ENCODE assay signal across 8 cellular contexts in genomic region chr6:149271348-149272340, GRCh38. TPM values are rescaled to one million over a fixed set of nuclear protein-coding genes. Genes with fewer than 3 reads are reported as not detected.
DNase-seq lines count a peak whose midpoint lies in the region; ATAC-seq, FAIRE-seq and TF ChIP-seq lines count a peak whose summit lies in the region.

No MANE protein-coding gene starts in this region.

- peaks cover 0 to 3% of the 10 kb centered on the region in 2 experiments; a peak in 1 of 4 replicates for H3K9me3 ChIP-seq in H1 (ENCODE audit: insufficient read depth in 2 of 2, low read depth in 1 of 2, low read length in 1 of 2)

- BruUV-seq in Calu3 (replicated peaks; lab: Mats Ljungman, UMichigan), result no TSS peak

- POLR2A ChIA-PET in activated B cell treated with CpG ODN at 0.5 μM for 24 hours (lab: Charles Lee), result interaction anchor here (0.6 to 2.6 kb wide), 14 partner anchors 9 to 896 kb away, joined by 3 to 29 read pairs (median 4); partner anchors contain the start of gene TAB2
- POLR2A ChIA-PET in H1 (lab: Charles Lee; ENCODE audit: partially characterized antibody), result no interaction called here

- ATAC-seq in GM18858 (IDR thresholded peaks at IDR 0.05; ENCODE audit: unreplicated experiment) (peak; percentile 61), HG02938 (IDR thresholded peaks at IDR 0.05; ENCODE audit: unreplicated experiment) (peak; percentile 78), activated B cell treated with CpG ODN at 0.5 μM for 24 hours (ENCODE audit: low read depth) (peak; percentile 90), HG02571 (IDR thresholded peaks at IDR 0.05; ENCODE audit: unreplicated experiment) (no peak)

- no peaks in the 10 kb centered on the region for H3K27me3 ChIP-seq in H1 (replicated peaks in 1 of 4; ENCODE audit: control insufficient read depth in 3 of 4, extremely low read depth in 1 of 4, insufficient read depth in 3 of 4, low read length in 3 of 4)

- no peak overlapping the region for H3K9ac ChIP-seq in H1 (replicated peaks in 1 of 4; ENCODE audit: extremely low read depth in 1 of 4, low read depth in 3 of 4, low read length in 3 of 4)

- intact Hi-C loops in activated B cell treated with CpG ODN at 0.5 μM for 24 hours (cut with micrococcal nuclease) (loop anchor here (1.0 to 5.0 kb wide), 5 partner anchors 25 to 79 kb away; partner anchors contain the start of gene TAB2), Calu3 (cut with micrococcal nuclease; ENCODE audit: unreplicated experiment) (no loop called here)

- no peak overlapping the region for H2BK5ac ChIP-seq in H1 (ENCODE audit: low read depth, low read length)

- no peak overlapping the region for H2AK5ac ChIP-seq in H1 (ENCODE audit: low read depth, low read length)

- no peak overlapping the region for H3K23ac ChIP-seq in H1 (ENCODE audit: insufficient read length)

- no peak for TF ChIP-seq RAD21 in H1 (IDR thresholded peaks at IDR 0.05 in 1 of 2, conservative IDR thresholded peaks at IDR 0.05 in 1 of 2; ENCODE audit: low read depth in 2 of 2, low read length in 2 of 2)

- H2BK20ac ChIP-seq in H1 (ENCODE audit: low read length), result no peak overlapping the region

- peak overlapping the region; percentile 56; the same call in 1 of the 2 replicates for H2AFZ ChIP-seq in H1 (ENCODE audit: low read length)

- TF ChIP-seq CTCF in activated B cell treated with CpG ODN at 0.5 μM for 24 hours (IDR thresholded peaks at IDR 0.05) (no peak), H1 (IDR thresholded peaks at IDR 0.05; ENCODE audit: control extremely low read depth in 1 of 3, insufficient read depth in 1 of 3, low read depth in 1 of 3, low read length in 3 of 3) (no peak), Calu3 (IDR thresholded peaks at IDR 0.05; ENCODE audit: unreplicated experiment) (no peak)

- DNase-seq in activated B cell treated with CpG ODN at 0.5 μM for 24 hours, result peak; percentile 31
- DNase-seq in H1 (ENCODE audit: low read depth in 1 of 2, low spot score in 2 of 2), result no peak
- peak; percentile 83 for DNase-seq in stimulated activated CD8-positive, alpha-beta memory T cell treated with anti-CD3 and anti-CD28 coated beads, Interleukin-4, amount 100 ng/mL, for 48 hours
- no peak for DNase-seq in islet precursor cell
- no peak for DNase-seq in Calu3

- no peak overlapping the region for H3K27ac ChIP-seq in H1 (ENCODE audit: low read depth, low read length)

- no peak overlapping the region for H3K4ac ChIP-seq in H1 (replicated peaks; ENCODE audit: insufficient read length, low read depth, low read length)

- H3K4me1 Mint-ChIP-seq in activated B cell treated with CpG ODN at 0.5 μM for 24 hours (peaks cover 60% of the 10 kb centered on the region), Calu3 (ENCODE audit: low read depth, unreplicated experiment) (no peaks in the 10 kb centered on the region)

- H3K4me3 Mint-ChIP-seq in activated B cell treated with CpG ODN at 0.5 μM for 24 hours, result peak overlapping the region; percentile 78
- H3K4me3 Mint-ChIP-seq in Calu3 (ENCODE audit: low read depth, unreplicated experiment), result no peak overlapping the region

- H3K4me3 ChIP-seq in H1 (ENCODE audit: extremely low read depth in 1 of 4, insufficient read depth in 2 of 4, low read depth in 3 of 4, low read length in 4 of 4), result no peak overlapping the region

- no peak overlapping the region for H3K14ac ChIP-seq in H1 (ENCODE audit: insufficient read length)

- no peak overlapping the region for H2BK15ac ChIP-seq in H1 (ENCODE audit: low read length)

- H3K27ac Mint-ChIP-seq in activated B cell treated with CpG ODN at 0.5 μM for 24 hours, result peak overlapping the region; percentile 98
- H3K27ac Mint-ChIP-seq in Calu3 (ENCODE audit: unreplicated experiment), result no peak overlapping the region

- H3K79me2 ChIP-seq in H1 (ENCODE audit: control insufficient read depth in 1 of 2, insufficient read depth in 2 of 2, low read length in 2 of 2), result no peaks in the 10 kb centered on the region

- H3K23me2 ChIP-seq in H1 (ENCODE audit: low read depth, low read length), result no peaks in the 10 kb centered on the region; the same call in 1 of the 2 replicates

- H3K36me3 ChIP-seq in H1 (ENCODE audit: control insufficient read depth in 2 of 4, insufficient read depth in 4 of 4, low read length in 3 of 4), result no peaks in the 10 kb centered on the region

- no peak overlapping the region for H4K5ac ChIP-seq in H1 (ENCODE audit: insufficient read length, low read depth, low read length)

- H3K9me3 Mint-ChIP-seq in activated B cell treated with CpG ODN at 0.5 μM for 24 hours (no peaks in the 10 kb centered on the region), Calu3 (ENCODE audit: low read depth, unreplicated experiment) (peaks cover 2% of the 10 kb centered on the region)

- no peak overlapping the region for H4K91ac ChIP-seq in H1 (replicated peaks; ENCODE audit: insufficient read length, low read length)

- H4K8ac ChIP-seq in H1 (ENCODE audit: extremely low read depth, insufficient read depth, low read length), result no peak overlapping the region

- no peak overlapping the region for H2BK12ac ChIP-seq in H1 (ENCODE audit: low read depth, low read length)

- no peak for FAIRE-seq in H1 (lab: Jason Lieb, UNC)

- no peak overlapping the region for H3K18ac ChIP-seq in H1 (ENCODE audit: extremely low read depth, low read length)

- TF ChIP-seq EP300 in H1 (IDR thresholded peaks at IDR 0.05; ENCODE audit: borderline replicate concordance in 1 of 2, low read depth in 2 of 2, low read length in 2 of 2), result no peak

- H3K56ac ChIP-seq in H1 (replicated peaks; ENCODE audit: insufficient read length, low read depth, low read length), result no peak overlapping the region

- 88% methylated on average over 8 of the region's 8 CpGs; no CpG with 5 or more reads in 1 of the 2 experiments for WGBS in H1 (ENCODE audit: extremely low coverage in 1 of 2, insufficient coverage in 1 of 2, insufficient read length in 1 of 2, insufficient replicate concordance in 2 of 2, low coverage in 1 of 2, low lambda C conversion rate in 2 of 2, missing lambda C conversion rate in 1 of 2), 2 experiments

- no peaks in the 10 kb centered on the region for H4K20me1 ChIP-seq in H1 (replicated peaks in 1 of 2; ENCODE audit: control insufficient read depth in 1 of 2, insufficient read depth in 2 of 2, low read length in 2 of 2)

- no peak for TF ChIP-seq POLR2A in H1 (IDR thresholded peaks at IDR 0.05; ENCODE audit: control extremely low read depth in 1 of 2, low read depth in 2 of 2, low read length in 2 of 2)

- no peak overlapping the region for H3K4me2 ChIP-seq in H1 (ENCODE audit: insufficient read depth in 1 of 2, low read depth in 2 of 2, low read length in 2 of 2)

- no peak overlapping the region for H2BK120ac ChIP-seq in H1 (replicated peaks; ENCODE audit: low read depth, low read length)

- no peaks in the 10 kb centered on the region for H3K4me1 ChIP-seq in H1 (replicated peaks in 1 of 4; ENCODE audit: control insufficient read depth in 3 of 4, insufficient read depth in 4 of 4, low read length in 3 of 4)

- no peaks in the 10 kb centered on the region for H3K27me3 Mint-ChIP-seq in activated B cell treated with CpG ODN at 0.5 μM for 24 hours
- H3K27me3 Mint-ChIP-seq in Calu3 (ENCODE audit: unreplicated experiment), result peaks cover 9% of the 10 kb centered on the region

- CTCF ChIA-PET in activated B cell treated with CpG ODN at 0.5 μM for 24 hours (lab: Charles Lee) (interaction anchor here (0.6 to 1.5 kb wide), 3 partner anchors 40 to 189 kb away, joined by 3 to 5 read pairs (median 5); no protein-coding TSS in a partner anchor), H1 (lab: Charles Lee; ENCODE audit: partially characterized antibody) (interaction anchor here (0.6 to 1.0 kb wide), 2 partner anchors 194 to 545 kb away, joined by 3 read pairs; no protein-coding TSS in a partner anchor), Calu3 (lab: Charles Lee) (no interaction called here)

- H3K36me3 Mint-ChIP-seq in activated B cell treated with CpG ODN at 0.5 μM for 24 hours (ENCODE audit: low read depth) (no peaks in the 10 kb centered on the region), Calu3 (ENCODE audit: insufficient read depth, unreplicated experiment) (no peaks in the 10 kb centered on the region)

- no peaks in the 10 kb centered on the region for H3K79me1 ChIP-seq in H1 (ENCODE audit: low read depth, low read length)

TF ChIP-seq in H1, 55 proteins besides CTCF, POLR2A, EP300 and RAD21 (continues in another document):
- no peak for TF ChIP-seq RFX5 (IDR thresholded peaks at IDR 0.05; ENCODE audit: borderline replicate concordance, low read depth, low read length)
- no peak for TF ChIP-seq SP4 (IDR thresholded peaks at IDR 0.05; ENCODE audit: low read length)
- no peak for TF ChIP-seq NRF1 (IDR thresholded peaks at IDR 0.05; ENCODE audit: low read depth, low read length)

RNA-seq across cellular contexts. Expression of gene TAB2, which starts 45.9 kb away (rescaled TPM):
- total RNA-seq in activated B cell treated with CpG ODN at 0.5 μM for 24 hours, result 62.8 and 69.0 TPM in 2 replicates
- total RNA-seq in H1 (2021; fragmentation: NEBNext Ultra II Directional; extraction: Animal tissue kit (Norgen Biotek cat#: 25700)), result 57.4 and 63.0 TPM in 2 replicates
- 26.2 and 40.4 TPM in 2 replicates for polyA plus RNA-seq in H1 (2011; rRNA removed)
- polyA plus RNA-seq in H1 (2011; cell fraction: cytosol; rRNA removed), result 30.0 TPM
- 44.3 TPM for polyA plus RNA-seq in H1 (2011; cell fraction: nucleus; rRNA removed)
- 24.6 to 44.7 TPM (median 30.9 TPM) in 4 replicates for polyA plus RNA-seq in H1 (2012, experiment 1 of 2)
- 3.0 TPM for polyA plus RNA-seq in H1 (2012, experiment 2 of 2)
- polyA plus RNA-seq in H1 (2013, experiment 1 of 2), result 59.2 TPM
- 55.5 TPM for polyA plus RNA-seq in H1 (2013, experiment 2 of 2)
- polyA minus RNA-seq in H1 (2011; rRNA and poly(A)+ RNA removed), result 77.7 and 90.1 TPM in 2 replicates
- 39.0 TPM for polyA minus RNA-seq in H1 (2011; cell fraction: cytosol; rRNA and poly(A)+ RNA removed)
- 109 TPM for polyA minus RNA-seq in H1 (2011; cell fraction: nucleus; rRNA and poly(A)+ RNA removed)
- total RNA-seq in Calu3 (2022), result 35.7 and 38.1 TPM in 2 replicates

Comparison
In these comparisons a context has a peak if more than half of its experiments do, and no peak if none do; other contexts are left out.
1. DNase-seq: peak in activated B cell treated with CpG ODN at 0.5 μM for 24 hours (single experiment) and stimulated activated CD8-positive, alpha-beta memory T cell treated with anti-CD3 and anti-CD28 coated beads, Interleukin-4, amount 100 ng/mL, for 48 hours (single experiment); none in H1 (0 of 2), islet precursor cell (single experiment) and Calu3 (single experiment).